Comparison of ENCODE assay signal across 15 cellular contexts in the genomic region with DNA sequence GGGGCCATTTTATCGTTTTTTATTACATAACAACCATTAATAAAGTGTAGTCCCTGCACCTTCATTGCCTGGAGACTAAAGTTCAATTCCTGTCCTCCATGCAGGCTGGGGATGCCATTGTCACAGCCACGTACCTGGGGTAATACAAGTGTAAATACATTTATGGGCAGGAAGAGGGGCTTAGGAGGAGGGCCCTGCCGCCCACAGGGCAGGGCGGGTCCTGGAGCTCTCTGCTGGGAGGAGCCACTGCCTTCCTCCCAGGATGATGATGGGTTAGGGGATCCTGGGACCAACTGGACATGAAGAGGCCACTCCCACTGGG. TPM values are rescaled to one million over a fixed set of nuclear protein-coding genes. Genes with fewer than 3 reads are reported as not detected.
DNase-seq lines count a peak whose midpoint lies in the region; ATAC-seq and TF ChIP-seq lines count a peak whose summit lies in the region.
"Had no signal": no experiment of that assay in that cellular context is flagged by ENCODE, and none has a peak within 500 bp of the region (broad histone marks: within the 10 kb centered on the region; RNA-seq: fewer than 3 reads in every experiment).

No MANE protein-coding gene starts in this region.

- H3K4me3 ChIP-seq in Panc1 (ENCODE audit: low read depth in 2 of 2, low read length in 2 of 2): no peak overlapping the region

- H3K9me3 ChIP-seq in Panc1 (ENCODE audit: control insufficient read depth, insufficient read depth, low read depth, low read length): no peaks in the 10 kb centered on the region

- peaks cover 1% of the 10 kb centered on the region; the same call in 1 of the 2 replicates for H3K36me3 ChIP-seq in Panc1 (ENCODE audit: control insufficient read depth, insufficient read depth, low read length)

- H3K27ac ChIP-seq in Panc1 (ENCODE audit: low read length): peak overlapping the region; percentile 100

- ATAC-seq in Panc1: no peak
- no peak for ATAC-seq in HG02885 (IDR thresholded peaks at IDR 0.05; ENCODE audit: poor library complexity, unreplicated experiment)
- no peak for ATAC-seq in HG02981 (IDR thresholded peaks at IDR 0.05; ENCODE audit: unreplicated experiment)
- ATAC-seq: activated T-helper 17 cell treated with anti-CD3 and anti-CD28 coated beads, Interleukin-2, amount 50 U/mL, for 72 hours had no signal

- H3K4me1 Mint-ChIP-seq in Calu3 (ENCODE audit: low read depth, unreplicated experiment): peaks cover 41% of the 10 kb centered on the region
- H3K4me1 Mint-ChIP-seq in glutamatergic neuron (ENCODE audit: low read depth, unreplicated experiment): peaks cover 11% of the 10 kb centered on the region
- H3K4me1 Mint-ChIP-seq in progenitor cell of endocrine pancreas (ENCODE audit: low read depth): peaks cover 39% of the 10 kb centered on the region
- H3K4me1 Mint-ChIP-seq in activated CD4-positive, alpha-beta memory T cell treated with anti-CD3 and anti-CD28 coated beads for 36 hours (ENCODE audit: low read depth): peaks cover 12% of the 10 kb centered on the region
- H3K4me1 Mint-ChIP-seq: activated T-helper 17 cell treated with anti-CD3 and anti-CD28 coated beads, Interleukin-2, amount 50 U/mL, for 72 hours had no signal

- H3K27ac Mint-ChIP-seq in Calu3 (ENCODE audit: unreplicated experiment) (peak overlapping the region; percentile 51), glutamatergic neuron (ENCODE audit: unreplicated experiment) (peak overlapping the region; percentile 90), progenitor cell of endocrine pancreas (peak overlapping the region; percentile 97)
- no peak overlapping the region for H3K27ac Mint-ChIP-seq in activated CD4-positive, alpha-beta memory T cell treated with anti-CD3 and anti-CD28 coated beads for 36 hours
- H3K27ac Mint-ChIP-seq: activated B cell treated with CpG ODN at 0.5 μM for 24 hours; activated T-helper 17 cell treated with anti-CD3 and anti-CD28 coated beads, Interleukin-2, amount 50 U/mL, for 72 hours; immature natural killer cell had no signal

- H3K4me3 Mint-ChIP-seq in Calu3 (ENCODE audit: low read depth, unreplicated experiment): peak overlapping the region; percentile 56
- H3K4me3 Mint-ChIP-seq in glutamatergic neuron (ENCODE audit: unreplicated experiment): peak overlapping the region; percentile 75
- peak overlapping the region; percentile 57 for H3K4me3 Mint-ChIP-seq in progenitor cell of endocrine pancreas (ENCODE audit: low read depth)
- no peak overlapping the region for H3K4me3 Mint-ChIP-seq in activated CD4-positive, alpha-beta memory T cell treated with anti-CD3 and anti-CD28 coated beads for 36 hours
- H3K4me3 Mint-ChIP-seq: activated B cell treated with CpG ODN at 0.5 μM for 24 hours; activated T-helper 17 cell treated with anti-CD3 and anti-CD28 coated beads, Interleukin-2, amount 50 U/mL, for 72 hours; immature natural killer cell had no signal

- POLR2A ChIA-PET in Panc1 (lab: Charles Lee): no interaction called here
- POLR2A ChIA-PET in activated CD4-positive, alpha-beta memory T cell treated with anti-CD3 and anti-CD28 coated beads for 36 hours (lab: Charles Lee): no interaction called here

- CTCF ChIA-PET in Calu3 (lab: Charles Lee) (no interaction called here), Panc1 (lab: Charles Lee) (interaction anchor here (0.7 to 1.2 kb wide), 2 partner anchors 14 to 145 kb away, joined by 3 to 4 read pairs; no protein-coding TSS in a partner anchor)
- CTCF ChIA-PET in activated CD4-positive, alpha-beta memory T cell treated with anti-CD3 and anti-CD28 coated beads for 36 hours (lab: Charles Lee): no interaction called here

- H3K9me3 Mint-ChIP-seq in Calu3 (ENCODE audit: low read depth, unreplicated experiment) (no peaks in the 10 kb centered on the region), glutamatergic neuron (ENCODE audit: unreplicated experiment) (peaks cover 26% of the 10 kb centered on the region), progenitor cell of endocrine pancreas (ENCODE audit: low read depth) (no peaks in the 10 kb centered on the region)
- H3K9me3 Mint-ChIP-seq in activated CD4-positive, alpha-beta memory T cell treated with anti-CD3 and anti-CD28 coated beads for 36 hours: no peaks in the 10 kb centered on the region
- H3K9me3 Mint-ChIP-seq: activated B cell treated with CpG ODN at 0.5 μM for 24 hours; activated T-helper 17 cell treated with anti-CD3 and anti-CD28 coated beads, Interleukin-2, amount 50 U/mL, for 72 hours had no signal

- H3K4me1 ChIP-seq in Panc1 (ENCODE audit: control insufficient read depth, insufficient read depth, low read length): peaks cover 70% of the 10 kb centered on the region

- BruUV-seq in Calu3 (replicated peaks; lab: Mats Ljungman, UMichigan) (no TSS peak), Panc1 (replicated peaks; lab: Mats Ljungman, UMichigan) (no TSS peak)

- no peak for DNase-seq in Calu3
- DNase-seq in Panc1 (ENCODE audit: low read depth, low spot score): no peak
- DNase-seq in glutamatergic neuron: peak; percentile 50
- DNase-seq in progenitor cell of endocrine pancreas (ENCODE audit: low spot score, unreplicated experiment): no peak
- DNase-seq in activated CD4-positive, alpha-beta memory T cell treated with anti-CD3 and anti-CD28 coated beads for 36 hours: no peak
- no peak for DNase-seq in SHP77 (lab: John Stamatoyannopoulos, UW)
- DNase-seq: activated B cell treated with CpG ODN at 0.5 μM for 24 hours, cerebellar nuclear complex, immature natural killer cell, NCI-H446, nucleus accumbens, SHP77 treated with DMSO at 0.1 percent for 48 hours had no signal

- no peak for TF ChIP-seq CTCF in Calu3 (IDR thresholded peaks at IDR 0.05; ENCODE audit: unreplicated experiment)
- no peak for TF ChIP-seq CTCF in Panc1 (IDR thresholded peaks at IDR 0.05)
- TF ChIP-seq CTCF in glutamatergic neuron (IDR thresholded peaks at IDR 0.05; ENCODE audit: partially characterized antibody, unreplicated experiment): no peak
- TF ChIP-seq CTCF in progenitor cell of endocrine pancreas (IDR thresholded peaks at IDR 0.05; ENCODE audit: unreplicated experiment): no peak

- H3K27me3 Mint-ChIP-seq in Calu3 (ENCODE audit: unreplicated experiment): no peaks in the 10 kb centered on the region
- peaks cover 33% of the 10 kb centered on the region for H3K27me3 Mint-ChIP-seq in glutamatergic neuron (ENCODE audit: unreplicated experiment)
- no peaks in the 10 kb centered on the region for H3K27me3 Mint-ChIP-seq in progenitor cell of endocrine pancreas
- peaks cover 45% of the 10 kb centered on the region for H3K27me3 Mint-ChIP-seq in activated CD4-positive, alpha-beta memory T cell treated with anti-CD3 and anti-CD28 coated beads for 36 hours

- intact Hi-C loops in Calu3 (cut with micrococcal nuclease; ENCODE audit: unreplicated experiment) (no loop called here), Panc1 (cut with micrococcal nuclease; ENCODE audit: unreplicated experiment) (loop anchor here (5.0 kb wide), 1 partner anchor 42 kb away; the partner anchor contains the start of gene SLC38A10)
- intact Hi-C loops in activated CD4-positive, alpha-beta memory T cell treated with anti-CD3 and anti-CD28 coated beads for 36 hours (cut with micrococcal nuclease): no loop called here

- in situ Hi-C loops in Panc1 (cut with HindIII; ENCODE audit: low pct_unique_long_range_greater_than_20kb, low sequenced_read_pairs): no loop called here

- H3K27me3 ChIP-seq in Panc1 (ENCODE audit: control insufficient read depth, insufficient read depth, low read length): no peaks in the 10 kb centered on the region

- peaks cover 44% of the 10 kb centered on the region for H3K36me3 Mint-ChIP-seq in Calu3 (ENCODE audit: insufficient read depth, unreplicated experiment)
- peaks cover 5% of the 10 kb centered on the region for H3K36me3 Mint-ChIP-seq in glutamatergic neuron (ENCODE audit: unreplicated experiment)
- peaks cover 11% of the 10 kb centered on the region for H3K36me3 Mint-ChIP-seq in progenitor cell of endocrine pancreas (ENCODE audit: insufficient read depth)
- H3K36me3 Mint-ChIP-seq in activated CD4-positive, alpha-beta memory T cell treated with anti-CD3 and anti-CD28 coated beads for 36 hours: no peaks in the 10 kb centered on the region
- H3K36me3 Mint-ChIP-seq: immature natural killer cell had no signal

RNA-seq across cellular contexts. Expression of gene SLC38A10, which starts 44.0 kb away (rescaled TPM):
- total RNA-seq in Calu3 (2022): 120 and 121 TPM in 2 replicates
- 188 TPM for total RNA-seq in Panc1 (2021; ENCODE audit: unreplicated experiment)
- 144 TPM for polyA plus RNA-seq in Panc1 (2012; ENCODE audit: insufficient read length)
- 92.4 TPM for total RNA-seq in glutamatergic neuron (ENCODE audit: unreplicated experiment)
- 128 and 130 TPM in 2 replicates for total RNA-seq in progenitor cell of endocrine pancreas
- 10 to 100 TPM; 60.7 to 60.9 TPM for total RNA-seq in activated CD4-positive, alpha-beta memory T cell treated with anti-CD3 and anti-CD28 coated beads for 36 hours

RNA-seq across cellular contexts. Expression of gene BAHCC1, which starts 56.1 kb away (rescaled TPM):
- total RNA-seq in Calu3 (2022) (0.17 and 0.27 TPM in 2 replicates), Panc1 (2021; ENCODE audit: unreplicated experiment) (77.4 TPM), glutamatergic neuron (ENCODE audit: unreplicated experiment) (111 TPM), progenitor cell of endocrine pancreas (36.9 and 40.5 TPM in 2 replicates)
- 129 TPM for polyA plus RNA-seq in Panc1 (2012; ENCODE audit: insufficient read length)
- under 1 TPM in 1 of 2 experiments, not detected in 1; 0.10 TPM for total RNA-seq in activated CD4-positive, alpha-beta memory T cell treated with anti-CD3 and anti-CD28 coated beads for 36 hours

Comparison
In these comparisons a context has a peak if more than half of its experiments do, and no peak if none do; other contexts are left out.
1. RNA of gene BAHCC1, which starts 56.1 kb away (total RNA-seq): 111 TPM in glutamatergic neuron (single experiment), 77.4 TPM in Panc1 (single experiment) and 36.9 to 40.5 TPM in progenitor cell of endocrine pancreas; 0.17 to 0.27 TPM in Calu3 and 0.10 TPM in activated CD4-positive, alpha-beta memory T cell treated with anti-CD3 and anti-CD28 coated beads for 36 hours; every median in the first group is over 10 times any median in the second.